25 cellular contexts compared by ENCODE assay signal in genomic region chr16:11413907-11414595, GRCh38.
"Had no signal": no experiment of that assay in that cellular context is flagged by ENCODE, and none has a peak within 500 bp of the region (broad histone marks: within the 10 kb centered on the region; RNA-seq: fewer than 3 reads in every experiment).

No MANE protein-coding gene starts in this region.

- H3K79me2 ChIP-seq: hepatocyte, parathyroid adenoma had no signal

- H2AFZ ChIP-seq: hepatocyte, parathyroid adenoma had no signal

- ATAC-seq: gastrocnemius medialis; left cardiac atrium; left lung; mucosa of descending colon; stimulated activated effector memory CD8-positive, alpha-beta T cell treated with anti-CD3 and anti-CD28 coated beads, Interleukin-12 subunit alpha, Interleukin-12 subunit beta, amount 100 ng/mL, for 72 hours; stimulated activated naive CD8-positive, alpha-beta T cell treated with anti-CD3 and anti-CD28 coated beads, Interleukin-15, Interleukin-2, amounts not matched to agents 100 U/mL and 50 U/mL, for 24 hours had no signal

- H3K4me3 ChIP-seq: coronary artery, gastrocnemius medialis, hepatocyte, left lung, mucosa of descending colon, right atrium auricular region, sigmoid colon, thoracic aorta, tibial nerve, upper lobe of left lung had no signal

- H3K27ac Mint-ChIP-seq: mesothelial cell of epicardium; nephron; progenitor cell of endocrine pancreas; stimulated activated effector memory CD8-positive, alpha-beta T cell treated with anti-CD3 and anti-CD28 coated beads, Interleukin-12 subunit alpha, Interleukin-12 subunit beta, amount 100 ng/mL, for 72 hours had no signal

- DNase-seq: dermis blood vessel endothelial cell; effector memory CD4-positive, alpha-beta T cell; gastrocnemius medialis; head of caudate nucleus; left cardiac atrium; mesenchymal stem cell; mucosa of descending colon; naive B cell; occipital lobe; sigmoid colon; stimulated activated CD4-positive, alpha-beta T cell treated with anti-CD3 and anti-CD28 coated beads, Interleukin-2, amount 100 ng/mL, for 24 hours; stimulated activated CD4-positive, alpha-beta T cell treated with anti-CD3 and anti-CD28 coated beads, Interleukin-4, amount 100 ng/mL, for 24 hours; stimulated activated naive CD8-positive, alpha-beta T cell treated with anti-CD3 and anti-CD28 coated beads, Interleukin-15, Interleukin-2, amounts not matched to agents 100 U/mL and 50 U/mL, for 24 hours; upper lobe of left lung had no signal

- H3K27ac ChIP-seq: coronary artery, gastrocnemius medialis, hepatocyte, left lung, parathyroid adenoma, right atrium auricular region, sigmoid colon, thoracic aorta, tibial nerve, upper lobe of left lung had no signal

- H3K4me1 ChIP-seq: gastrocnemius medialis, parathyroid adenoma, right atrium auricular region, tibial nerve had no signal

- H3K9me3 ChIP-seq: gastrocnemius medialis, left lung, mucosa of descending colon, right atrium auricular region, sigmoid colon, thoracic aorta, upper lobe of left lung had no signal

- H3K36me3 Mint-ChIP-seq: mesothelial cell of epicardium; naive B cell; stimulated activated effector memory CD8-positive, alpha-beta T cell treated with anti-CD3 and anti-CD28 coated beads, Interleukin-12 subunit alpha, Interleukin-12 subunit beta, amount 100 ng/mL, for 72 hours had no signal

- H3K9ac ChIP-seq: parathyroid adenoma had no signal

- H3K4me3 Mint-ChIP-seq: mesothelial cell of epicardium; naive B cell; nephron; stimulated activated effector memory CD8-positive, alpha-beta T cell treated with anti-CD3 and anti-CD28 coated beads, Interleukin-12 subunit alpha, Interleukin-12 subunit beta, amount 100 ng/mL, for 72 hours had no signal

- H3K9me3 Mint-ChIP-seq: mesothelial cell of epicardium; naive B cell; stimulated activated effector memory CD8-positive, alpha-beta T cell treated with anti-CD3 and anti-CD28 coated beads, Interleukin-12 subunit alpha, Interleukin-12 subunit beta, amount 100 ng/mL, for 72 hours had no signal

- H3K36me3 ChIP-seq: gastrocnemius medialis, left lung, right atrium auricular region, sigmoid colon, thoracic aorta, tibial nerve, upper lobe of left lung had no signal

- H3K27me3 ChIP-seq: gastrocnemius medialis, hepatocyte, left lung, right atrium auricular region, sigmoid colon, tibial nerve, upper lobe of left lung had no signal

- H3K4me2 ChIP-seq: hepatocyte had no signal

- H3K27me3 Mint-ChIP-seq: naive B cell had no signal
